Comparison of ENCODE assay signal across 32 cellular contexts in the genomic region with DNA sequence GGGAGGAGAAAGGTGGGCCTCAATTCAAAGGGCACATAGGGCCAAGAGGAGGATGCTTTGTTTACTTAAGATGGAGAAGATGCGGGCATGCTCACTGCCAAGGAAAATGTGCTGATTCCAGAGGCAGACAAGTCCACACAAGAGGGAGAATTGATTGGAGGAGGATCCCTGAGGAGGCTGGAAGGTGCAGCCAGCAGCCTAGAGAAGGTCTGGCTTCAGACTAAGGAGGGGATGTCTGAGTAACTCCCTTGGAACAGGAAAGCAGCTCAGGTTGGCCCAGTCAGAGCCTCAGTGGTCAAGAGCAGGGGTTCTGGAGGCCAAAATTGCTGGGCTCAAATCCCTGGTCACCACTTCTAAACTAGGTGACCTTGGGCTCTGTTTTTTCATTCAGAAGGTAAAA.
"Had no signal": no experiment of that assay in that cellular context is flagged by ENCODE, and none has a peak within 500 bp of the region (broad histone marks: within the 10 kb centered on the region; RNA-seq: fewer than 3 reads in every experiment).

No MANE protein-coding gene starts in this region.

- H3K36me3 ChIP-seq: adrenal gland, cardiac muscle cell, colonic mucosa, gastrocnemius medialis, heart left ventricle had no signal

- H3K27ac ChIP-seq: adrenal gland, body of pancreas, cardiac muscle cell, colonic mucosa, epithelial cell of prostate, gastrocnemius medialis, heart left ventricle had no signal

- H3K4me3 ChIP-seq: adrenal gland, body of pancreas, cardiac muscle cell, colonic mucosa, gastrocnemius medialis, heart left ventricle had no signal

- FAIRE-seq: endometrium, endothelial cell of umbilical vein had no signal

- H3K4me1 ChIP-seq: adrenal gland, body of pancreas, colonic mucosa, gastrocnemius medialis, heart left ventricle had no signal

- ATAC-seq: activated CD4-positive, alpha-beta T cell treated with anti-CD3 and anti-CD28 coated beads for 36 hours; activated CD8-positive, alpha-beta memory T cell treated with anti-CD3 and anti-CD28 coated beads, Interleukin-2, amount 10 ng/mL, durations not matched to agents 7 days and 5 days; activated CD8-positive, alpha-beta T cell treated with anti-CD3 and anti-CD28 coated beads, Interleukin-2, amount 10 ng/mL, durations not matched to agents 7 days and 5 days; activated naive CD8-positive, alpha-beta T cell treated with anti-CD3 and anti-CD28 coated beads, Interleukin-2, amount 50 U/mL, for 24 hours; body of pancreas; gastrocnemius medialis; heart left ventricle; T-helper 17 cell had no signal

- H3K27me3 ChIP-seq: adrenal gland, body of pancreas, cardiac muscle cell, colonic mucosa, gastrocnemius medialis, heart left ventricle had no signal

- DNase-seq: activated CD4-positive, alpha-beta memory T cell treated with anti-CD3 and anti-CD28 coated beads for 36 hours; activated CD4-positive, alpha-beta T cell treated with anti-CD3 and anti-CD28 coated beads for 36 hours; activated CD4-positive, alpha-beta T cell treated with anti-CD3 and anti-CD28 coated beads, Interleukin-2, amount 10 ng/mL, durations not matched to agents 24 days and 14 days; activated CD4-positive, CD25-positive, alpha-beta regulatory T cell; activated CD4-positive, CD25-positive, alpha-beta regulatory T cell treated with anti-CD3 and anti-CD28 coated beads, Interleukin-2, amount 50 U/mL, for 72 hours; activated CD8-positive, alpha-beta memory T cell treated with anti-CD3 and anti-CD28 coated beads, Interleukin-2, amount 10 ng/mL, durations not matched to agents 7 days and 5 days; activated CD8-positive, alpha-beta memory T cell treated with anti-CD3 and anti-CD28 coated beads, Interleukin-2, amount 50 U/mL, for 4 hours; activated CD8-positive, alpha-beta T cell treated with anti-CD3 and anti-CD28 coated beads, Interleukin-2, amount 10 ng/mL, durations not matched to agents 7 days and 5 days; activated effector memory CD4-positive, alpha-beta T cell treated with anti-CD3 and anti-CD28 coated beads, Interleukin-2, amount 50 U/mL, for 16 hours; activated naive CD4-positive, alpha-beta T cell treated with anti-CD3 and anti-CD28 coated beads for 36 hours; activated naive CD8-positive, alpha-beta T cell treated with anti-CD3 and anti-CD28 coated beads for 36 hours; activated naive CD8-positive, alpha-beta T cell treated with anti-CD3 and anti-CD28 coated beads, Interleukin-2, amount 50 U/mL, for 24 hours; activated T-cell treated with anti-CD3 and anti-CD28 coated beads, Interleukin-2, amount 50 U/mL, for 1 hour; activated T-cell treated with anti-CD3 and anti-CD28 coated beads, Interleukin-2, amount 50 U/mL, for 48 hours; adrenal gland; amygdala; aorta; body of pancreas; central memory CD4-positive, alpha-beta T cell; cerebellar nuclear complex; colonic mucosa; effector CD8-positive, alpha-beta T cell; foreskin fibroblast; gastrocnemius medialis; glutamatergic neuron; heart left ventricle; T-helper 1 cell; T-helper 17 cell had no signal

- H3K9me3 ChIP-seq: adrenal gland, body of pancreas, colonic mucosa, gastrocnemius medialis had no signal
